2 cellular contexts compared by ENCODE assay signal in genomic region chr17:65176646-65177409, GRCh38.
TF ChIP-seq lines count a peak whose summit lies in the region.

No MANE protein-coding gene starts in this region.

TF ChIP-seq in HEK293T, 16 proteins besides CTCF, POLR2A, EP300 and RAD21 (continued from another document):
- TF ChIP-seq HDGF (IDR thresholded peaks at IDR 0.05; ENCODE audit: borderline replicate concordance) (no peak), ZNF384 (IDR thresholded peaks at IDR 0.05) (no peak), FOXM1 (IDR thresholded peaks at IDR 0.05; ENCODE audit: borderline replicate concordance) (no peak), NFRKB (IDR thresholded peaks at IDR 0.05) (no peak), ELF4 (IDR thresholded peaks at IDR 0.05) (no peak), PKNOX1 (IDR thresholded peaks at IDR 0.05) (no peak), TARDBP (IDR thresholded peaks at IDR 0.05) (no peak)

TF ChIP-seq in K562, 482 proteins besides CTCF, POLR2A, EP300 and RAD21 (continued from another document):
- TF ChIP-seq MEF2A (IDR thresholded peaks at IDR 0.05; ENCODE audit: control insufficient read depth, low read depth, low read length) (no peak), MAFK (IDR thresholded peaks at IDR 0.05; ENCODE audit: low read length) (no peak), EHMT2 (IDR thresholded peaks at IDR 0.05) (peak; percentile 85), ZBTB26 (CRISPR knock-in tag; IDR thresholded peaks at IDR 0.05) (0 out of 2 replicates have a peak, but pooled peaks have one; percentile 4), KDM1A (IDR thresholded peaks at IDR 0.05) (peak in 1 of 2 experiments; percentile 42; a peak in 1 of 4 replicates), GTF2A2 (tag; IDR thresholded peaks at IDR 0.05) (no peak)
